In genomic region chr19:54190503-54190941, GRCh38 we compare ENCODE assay signal across 8 cellular contexts. TPM values are rescaled to one million over a fixed set of nuclear protein-coding genes. Genes with fewer than 3 reads are reported as not detected.
DNase-seq lines count a peak whose midpoint lies in the region; ATAC-seq and FAIRE-seq lines count a peak whose summit lies in the region.

No MANE protein-coding gene starts in this region.

- peak overlapping the region; percentile 88 for H3K4me3 ChIP-seq in SK-N-MC
- H3K4me3 ChIP-seq in neuronal stem cell (ENCODE audit: low read length in 2 of 2) = peak overlapping the region; percentile 77 to 91

- DNase-seq in GF-D8 (lab: John Stamatoyannopoulos, UW) (peak; percentile 98), NCI-H1048 (lab: John Stamatoyannopoulos, UW) (peak; percentile 96), SK-N-MC (ENCODE audit: low read depth, low spot score) (peak; percentile 98), frontal cortex (ENCODE audit: low spot score in 2 of 2) (peak; percentile 87 to 94), neuronal stem cell (ENCODE audit: low spot score) (peak; percentile 100), stromal cell of bone marrow (ENCODE audit: low read depth) (peak; percentile 99)
- DNase-seq in activated naive CD4-positive, alpha-beta T cell treated with anti-CD3 and anti-CD28 coated beads, Interleukin-2, amount 50 U/mL, for 16 hours = peak; percentile 100

- H3K9ac ChIP-seq in SK-N-MC (ENCODE audit: insufficient read length) (peak overlapping the region; percentile 97), neuronal stem cell (ENCODE audit: low read depth, low read length, poor library complexity) (peak overlapping the region; percentile 99)

- no peak overlapping the region for H3K4ac ChIP-seq in neuronal stem cell (ENCODE audit: low read length)

- H4K91ac ChIP-seq in neuronal stem cell (ENCODE audit: low read depth, low read length, poor library complexity) = no peak overlapping the region

- peak; percentile 95 for FAIRE-seq in frontal cortex (lab: Jason Lieb, UNC)

- peak overlapping the region; percentile 85 for H3K23ac ChIP-seq in neuronal stem cell (ENCODE audit: low read depth, low read length, poor library complexity)

- no peak overlapping the region for H2AK5ac ChIP-seq in neuronal stem cell (ENCODE audit: low read depth, low read length)

- peak; percentile 49 for ATAC-seq in HG02610 (IDR thresholded peaks at IDR 0.05; ENCODE audit: unreplicated experiment)

- peak overlapping the region; percentile 91 for H3K4me2 ChIP-seq in neuronal stem cell (ENCODE audit: insufficient read depth, low read length, poor library complexity, severe bottlenecking)

- peak overlapping the region; percentile 97 for H2BK15ac ChIP-seq in neuronal stem cell (ENCODE audit: low read length)

- no peaks in the 10 kb centered on the region for H3K27me3 ChIP-seq in neuronal stem cell (ENCODE audit: control insufficient read depth in 3 of 3, insufficient read depth in 3 of 3, low read depth in 1 of 3, low read length in 3 of 3)

- H3K9me3 ChIP-seq in SK-N-MC (ENCODE audit: low read depth, low read length) (no peaks in the 10 kb centered on the region), neuronal stem cell (replicated peaks in 1 of 2; ENCODE audit: control insufficient read depth in 2 of 2, insufficient read depth in 1 of 2, low read depth in 1 of 2, low read length in 2 of 2) (no peaks in the 10 kb centered on the region)

- H2BK12ac ChIP-seq in neuronal stem cell (ENCODE audit: low read length) = no peak overlapping the region

- H3K27ac ChIP-seq in SK-N-MC (peak overlapping the region; percentile 97), neuronal stem cell (replicated peaks; ENCODE audit: low read length) (peak overlapping the region; percentile 98)

- H4K8ac ChIP-seq in neuronal stem cell (ENCODE audit: low read depth, low read length) = no peak overlapping the region

- H2BK5ac ChIP-seq in neuronal stem cell (ENCODE audit: low read length) = peak overlapping the region; percentile 94

- peaks cover 22% of the 10 kb centered on the region for H3K36me3 ChIP-seq in SK-N-MC (ENCODE audit: insufficient read depth, low read length)
- peaks cover 18 to 53% of the 10 kb centered on the region in 2 donors for H3K36me3 ChIP-seq in neuronal stem cell (replicated peaks in 1 of 2; ENCODE audit: control insufficient read depth in 2 of 2, insufficient read depth in 2 of 2, low read length in 2 of 2)

- H3K18ac ChIP-seq in neuronal stem cell (ENCODE audit: low read length) = peak overlapping the region; percentile 100

- H3K4me1 ChIP-seq in neuronal stem cell (ENCODE audit: control insufficient read depth in 2 of 2, insufficient read depth in 1 of 2, low read depth in 1 of 2, low read length in 2 of 2) = peaks cover 8% of the 10 kb centered on the region in 2 donors

- H3K14ac ChIP-seq in neuronal stem cell (ENCODE audit: low read length) = no peak overlapping the region

- WGBS in neuronal stem cell (ENCODE audit: extremely low coverage in 2 of 2, insufficient read length in 2 of 2, insufficient replicate concordance in 1 of 2), 2 donors = no CpG with 5 or more reads among the region's 51 CpGs

- peaks cover 15% of the 10 kb centered on the region for H3K79me1 ChIP-seq in neuronal stem cell (ENCODE audit: low read depth, low read length)

- peak overlapping the region; percentile 98 for H2AFZ ChIP-seq in neuronal stem cell (ENCODE audit: low read length)

- peak overlapping the region; percentile 94 for H2BK120ac ChIP-seq in neuronal stem cell (ENCODE audit: low read depth, low read length)

RNA-seq across cellular contexts. Expression of gene TSEN34, which starts 0.6 kb away (rescaled TPM):
- total RNA-seq in frontal cortex = 33.4 TPM
- 39.4 TPM for polyA plus RNA-seq in neuronal stem cell (2013, experiment 1 of 2)
- polyA plus RNA-seq in neuronal stem cell (2013, experiment 2 of 2) = 39.2 TPM

RNA-seq across cellular contexts. Expression of gene MBOAT7, which starts 1.1 kb away (rescaled TPM):
- total RNA-seq in frontal cortex = 18.3 TPM
- 76.6 TPM for polyA plus RNA-seq in neuronal stem cell (2013, experiment 1 of 2)
- 77.6 TPM for polyA plus RNA-seq in neuronal stem cell (2013, experiment 2 of 2)

RNA-seq across cellular contexts. Expression of gene RPS9, which starts 10.1 kb away (rescaled TPM):
- total RNA-seq in frontal cortex = 2,066 TPM
- polyA plus RNA-seq in neuronal stem cell (2013, experiment 1 of 2) = 2,591 TPM
- polyA plus RNA-seq in neuronal stem cell (2013, experiment 2 of 2) = 2,507 TPM

RNA-seq across cellular contexts. Expression of gene TMC4, which starts 17.6 kb away (rescaled TPM):
- total RNA-seq in frontal cortex = not detected
- 0.25 TPM for polyA plus RNA-seq in neuronal stem cell (2013, experiment 1 of 2)
- polyA plus RNA-seq in neuronal stem cell (2013, experiment 2 of 2) = 0.36 TPM

RNA-seq across cellular contexts. Expression of gene LENG1, which starts 31.0 kb away (rescaled TPM):
- 7.3 TPM for total RNA-seq in frontal cortex
- 5.6 TPM for polyA plus RNA-seq in neuronal stem cell (2013, experiment 1 of 2)
- 5.8 TPM for polyA plus RNA-seq in neuronal stem cell (2013, experiment 2 of 2)

Comparison
In these comparisons a context has a peak if more than half of its experiments do, and no peak if none do; other contexts are left out.
1. Peak in every context shown above with its lines: DNase-seq, ATAC-seq, H3K4me3 ChIP-seq and H3K27ac ChIP-seq.